In genomic region chr7:27868117-27868516, GRCh38 we compare ENCODE assay signal across 21 cellular contexts.
DNase-seq lines count a peak whose midpoint lies in the region; ATAC-seq and TF ChIP-seq lines count a peak whose summit lies in the region.
"Had no signal": no experiment of that assay in that cellular context is flagged by ENCODE, and none has a peak within 500 bp of the region (broad histone marks: within the 10 kb centered on the region; RNA-seq: fewer than 3 reads in every experiment).

No MANE protein-coding gene starts in this region.

- no peak for DNase-seq in activated naive CD4-positive, alpha-beta T cell treated with anti-CD3 and anti-CD28 coated beads, Interleukin-2, amount 10 ng/mL, durations not matched to agents 7 days and 5 days
- DNase-seq in activated naive CD4-positive, alpha-beta T cell (lab: John Stamatoyannopoulos, UW) = no peak
- DNase-seq in RPMI7951 (ENCODE audit: low read depth) = peak; percentile 80
- DNase-seq in fibroblast of villous mesenchyme (ENCODE audit: low read depth) = peak; percentile 16
- peak in 1 of 2 donors; percentile 43 for DNase-seq in upper lobe of left lung
- no peak for DNase-seq in colonic mucosa
- no peak for DNase-seq in activated CD8-positive, alpha-beta memory T cell treated with anti-CD3 and anti-CD28 coated beads, Interleukin-2, amount 10 ng/mL, durations not matched to agents 7 days and 5 days
- DNase-seq: 8988T; activated CD4-positive, CD25-positive, alpha-beta regulatory T cell treated with anti-CD3 and anti-CD28 coated beads, Interleukin-2, amount 50 U/mL, for 72 hours; activated CD8-positive, alpha-beta memory T cell treated with anti-CD3 and anti-CD28 coated beads, Interleukin-2, amount 50 U/mL, for 4 hours; activated naive CD4-positive, alpha-beta T cell treated with anti-CD3 and anti-CD28 coated beads, Interleukin-2, amount 50 U/mL, for 16 hours; body of pancreas; CD4-positive, alpha-beta memory T cell; NCI-H1105; SIG-M5; sigmoid colon; stimulated activated CD4-positive, alpha-beta T cell treated with anti-CD3 and anti-CD28 coated beads, Interleukin-4, amount 100 ng/mL, for 24 hours; T-helper 17 cell had no signal

- H3K4me1 Mint-ChIP-seq in activated naive CD4-positive, alpha-beta T cell treated with anti-CD3 and anti-CD28 coated beads, Interleukin-2, amount 10 ng/mL, durations not matched to agents 7 days and 5 days = peaks cover 3% of the 10 kb centered on the region
- H3K4me1 Mint-ChIP-seq in activated CD8-positive, alpha-beta memory T cell treated with anti-CD3 and anti-CD28 coated beads, Interleukin-2, amount 10 ng/mL, durations not matched to agents 7 days and 5 days = peaks cover 13% of the 10 kb centered on the region

- intact Hi-C loops in colonic mucosa (cut with DNase I) = no loop called here

- H3K36me3 Mint-ChIP-seq in activated naive CD4-positive, alpha-beta T cell treated with anti-CD3 and anti-CD28 coated beads, Interleukin-2, amount 10 ng/mL, durations not matched to agents 7 days and 5 days = no peaks in the 10 kb centered on the region
- no peaks in the 10 kb centered on the region for H3K36me3 Mint-ChIP-seq in activated CD8-positive, alpha-beta memory T cell treated with anti-CD3 and anti-CD28 coated beads, Interleukin-2, amount 10 ng/mL, durations not matched to agents 7 days and 5 days

- TF ChIP-seq CTCF in fibroblast of villous mesenchyme (IDR thresholded peaks at IDR 0.05; ENCODE audit: insufficient read depth, low read depth, low read length) (no peak), upper lobe of left lung (IDR thresholded peaks at IDR 0.05) (no peak), colonic mucosa (IDR thresholded peaks at IDR 0.05) (no peak)

- CTCF ChIA-PET in activated naive CD4-positive, alpha-beta T cell treated with anti-CD3 and anti-CD28 coated beads, Interleukin-2, amount 10 ng/mL, durations not matched to agents 7 days and 5 days (lab: Charles Lee) = no interaction called here
- CTCF ChIA-PET in activated CD8-positive, alpha-beta memory T cell treated with anti-CD3 and anti-CD28 coated beads, Interleukin-2, amount 10 ng/mL, durations not matched to agents 7 days and 5 days (lab: Charles Lee) = no interaction called here

- no peak overlapping the region for H3K4me3 Mint-ChIP-seq in activated naive CD4-positive, alpha-beta T cell treated with anti-CD3 and anti-CD28 coated beads, Interleukin-2, amount 10 ng/mL, durations not matched to agents 7 days and 5 days
- H3K4me3 Mint-ChIP-seq in activated CD8-positive, alpha-beta memory T cell treated with anti-CD3 and anti-CD28 coated beads, Interleukin-2, amount 10 ng/mL, durations not matched to agents 7 days and 5 days = no peak overlapping the region
- H3K4me3 Mint-ChIP-seq: CD4-positive, alpha-beta memory T cell; memory B cell; T-helper 17 cell had no signal

- H3K4me1 ChIP-seq in upper lobe of left lung = peaks cover 2 to 11% (median 3%) of the 10 kb centered on the region in 4 donors
- H3K4me1 ChIP-seq in colonic mucosa = peaks cover 6% of the 10 kb centered on the region

- H3K4me3 ChIP-seq in fibroblast of villous mesenchyme (ENCODE audit: low read depth, low read length) (no peak overlapping the region), upper lobe of left lung (no peak overlapping the region), colonic mucosa (no peak overlapping the region)
- H3K4me3 ChIP-seq: body of pancreas, sigmoid colon had no signal

- WGBS in upper lobe of left lung, 2 donors = 90 to 98% methylated on average over 6 to 14 of the region's 14 CpGs

- H3K27ac ChIP-seq in upper lobe of left lung (no peak overlapping the region), colonic mucosa (no peak overlapping the region)
- H3K27ac ChIP-seq: body of pancreas, neutrophil, sigmoid colon had no signal

- no peak for TF ChIP-seq POLR2A in upper lobe of left lung (IDR thresholded peaks at IDR 0.05)

- H3K36me3 ChIP-seq in upper lobe of left lung (no peaks in the 10 kb centered on the region), colonic mucosa (no peaks in the 10 kb centered on the region)

- H3K9ac ChIP-seq in colonic mucosa (ENCODE audit: low read depth in 2 of 2, low read length in 2 of 2) = no peak overlapping the region

- no peaks in the 10 kb centered on the region for H3K27me3 ChIP-seq in upper lobe of left lung
- H3K27me3 ChIP-seq in colonic mucosa = no peaks in the 10 kb centered on the region
- H3K27me3 ChIP-seq: body of pancreas, neutrophil, sigmoid colon had no signal

- H3K9me3 ChIP-seq in upper lobe of left lung (no peaks in the 10 kb centered on the region), colonic mucosa (no peaks in the 10 kb centered on the region)
- H3K9me3 ChIP-seq: body of pancreas, neutrophil, sigmoid colon had no signal

- H3K27me3 Mint-ChIP-seq in activated naive CD4-positive, alpha-beta T cell treated with anti-CD3 and anti-CD28 coated beads, Interleukin-2, amount 10 ng/mL, durations not matched to agents 7 days and 5 days = peaks cover 8% of the 10 kb centered on the region
- H3K27me3 Mint-ChIP-seq in activated CD8-positive, alpha-beta memory T cell treated with anti-CD3 and anti-CD28 coated beads, Interleukin-2, amount 10 ng/mL, durations not matched to agents 7 days and 5 days = no peaks in the 10 kb centered on the region
- H3K27me3 Mint-ChIP-seq: CD4-positive, alpha-beta memory T cell; memory B cell; T-helper 17 cell had no signal

- H3K9me3 Mint-ChIP-seq in activated naive CD4-positive, alpha-beta T cell treated with anti-CD3 and anti-CD28 coated beads, Interleukin-2, amount 10 ng/mL, durations not matched to agents 7 days and 5 days = no peaks in the 10 kb centered on the region
- no peaks in the 10 kb centered on the region for H3K9me3 Mint-ChIP-seq in activated CD8-positive, alpha-beta memory T cell treated with anti-CD3 and anti-CD28 coated beads, Interleukin-2, amount 10 ng/mL, durations not matched to agents 7 days and 5 days (ENCODE audit: low read depth)
- H3K9me3 Mint-ChIP-seq: CD4-positive, alpha-beta memory T cell; memory B cell had no signal

- peak; percentile 19 to 25 for ATAC-seq in upper lobe of left lung (ENCODE audit: low FRiP score in 2 of 2)
- no peak for ATAC-seq in GM18519 (IDR thresholded peaks at IDR 0.05; ENCODE audit: low FRiP score, unreplicated experiment)
- ATAC-seq in activated CD8-positive, alpha-beta memory T cell treated with anti-CD3 and anti-CD28 coated beads, Interleukin-2, amount 10 ng/mL, durations not matched to agents 7 days and 5 days = no peak
- ATAC-seq: body of pancreas, T-helper 17 cell had no signal

- H3K27ac Mint-ChIP-seq in activated naive CD4-positive, alpha-beta T cell treated with anti-CD3 and anti-CD28 coated beads, Interleukin-2, amount 10 ng/mL, durations not matched to agents 7 days and 5 days = peak overlapping the region; percentile 79
- no peak overlapping the region for H3K27ac Mint-ChIP-seq in activated CD8-positive, alpha-beta memory T cell treated with anti-CD3 and anti-CD28 coated beads, Interleukin-2, amount 10 ng/mL, durations not matched to agents 7 days and 5 days
- H3K27ac Mint-ChIP-seq: CD4-positive, alpha-beta memory T cell; memory B cell; T-helper 17 cell had no signal

- TF ChIP-seq EP300 in upper lobe of left lung (IDR thresholded peaks at IDR 0.05) = no peak

Comparison
In these comparisons a context has a peak if more than half of its experiments do, and no peak if none do; other contexts are left out.
1. DNase-seq: peak in RPMI7951 (single experiment) and fibroblast of villous mesenchyme (single experiment); none in activated naive CD4-positive, alpha-beta T cell treated with anti-CD3 and anti-CD28 coated beads, Interleukin-2, amount 10 ng/mL, durations not matched to agents 7 days and 5 days (single experiment), activated naive CD4-positive, alpha-beta T cell (0 of 4), colonic mucosa (single experiment) and activated CD8-positive, alpha-beta memory T cell treated with anti-CD3 and anti-CD28 coated beads, Interleukin-2, amount 10 ng/mL, durations not matched to agents 7 days and 5 days (single experiment).
2. ATAC-seq: peak in upper lobe of left lung (2 of 2); none in GM18519 (single experiment) and activated CD8-positive, alpha-beta memory T cell treated with anti-CD3 and anti-CD28 coated beads, Interleukin-2, amount 10 ng/mL, durations not matched to agents 7 days and 5 days (single experiment).